Comparison of ENCODE assay signal across 9 cellular contexts in the genomic region with DNA sequence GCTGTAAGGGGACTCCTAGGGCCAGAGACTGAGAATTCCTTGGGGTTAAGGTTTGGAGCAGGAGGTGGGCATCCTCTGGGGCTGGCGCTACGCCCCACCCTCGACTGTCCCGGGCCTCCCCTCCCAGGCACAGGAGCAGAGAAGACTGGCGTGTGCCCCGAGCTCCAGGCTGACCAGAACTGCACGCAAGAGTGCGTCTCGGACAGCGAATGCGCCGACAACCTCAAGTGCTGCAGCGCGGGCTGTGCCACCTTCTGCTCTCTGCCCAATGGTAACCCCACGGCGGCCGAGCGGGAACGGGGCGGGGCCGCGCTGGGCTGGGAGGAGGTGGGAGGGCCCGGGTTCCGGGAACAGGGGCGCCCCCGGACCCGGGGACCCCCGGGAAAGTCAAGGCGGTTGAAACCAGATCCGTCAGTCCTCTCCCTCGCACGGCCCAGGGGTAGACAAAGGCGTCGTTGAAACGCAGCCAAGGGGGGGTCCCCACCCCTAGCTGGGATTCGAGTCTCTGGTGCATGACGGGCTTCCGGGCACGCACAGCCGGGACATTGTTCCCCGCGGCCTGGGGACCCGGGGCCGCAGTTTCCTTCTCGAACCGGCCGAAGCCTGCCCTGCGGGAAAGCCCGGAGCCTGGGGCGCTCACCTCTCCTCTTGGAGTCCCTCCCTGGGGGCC. TPM values are rescaled to one million over a fixed set of nuclear protein-coding genes. Genes with fewer than 3 reads are reported as not detected.
A peak's percentile ranks its signal among the peaks of the same experiment; 100 is the strongest.
DNase-seq lines count a peak whose midpoint lies in the region; ATAC-seq and TF ChIP-seq lines count a peak whose summit lies in the region.
"Had no signal": no experiment of that assay in that cellular context is flagged by ENCODE, and none has a peak within 500 bp of the region (broad histone marks: within the 10 kb centered on the region; RNA-seq: fewer than 3 reads in every experiment).

No MANE protein-coding gene starts in this region.

- no peaks in the 10 kb centered on the region for H3K79me2 ChIP-seq in OCI-LY7 (ENCODE audit: insufficient read depth, low read depth, low read length)

- ATAC-seq in GM21737 (IDR thresholded peaks at IDR 0.05; ENCODE audit: unreplicated experiment), result peak; percentile 71
- peak; percentile 68 for ATAC-seq in lung (ENCODE audit: insufficient read depth, low FRiP score)
- peak; percentile 86 for ATAC-seq in stimulated activated naive CD8-positive, alpha-beta T cell treated with anti-CD3 and anti-CD28 coated beads, Interleukin-15, amount 100 ng/mL, for 72 hours

- H3K27me3 Mint-ChIP-seq in dendritic cell treated with granulocyte-macrophage colony-stimulating factor and Interleukin-4, amounts not matched to agents 40 ng/mL and 50 ng/mL, for 4 days, result peaks cover 46% of the 10 kb centered on the region
- peaks cover 39% of the 10 kb centered on the region for H3K27me3 Mint-ChIP-seq in stimulated activated naive CD8-positive, alpha-beta T cell treated with anti-CD3 and anti-CD28 coated beads, Interleukin-15, amount 100 ng/mL, for 72 hours

- TF ChIP-seq CTCF in lung (IDR thresholded peaks at IDR 0.05; ENCODE audit: control extremely low read depth, extremely low read depth) (no peak), OCI-LY7 (conservative IDR thresholded peaks at IDR 0.05; ENCODE audit: low read length) (no peak)

- no peaks in the 10 kb centered on the region for H4K20me1 ChIP-seq in OCI-LY7 (ENCODE audit: insufficient read depth, low read length)

- no peaks in the 10 kb centered on the region for H3K9me3 Mint-ChIP-seq in dendritic cell treated with granulocyte-macrophage colony-stimulating factor and Interleukin-4, amounts not matched to agents 40 ng/mL and 50 ng/mL, for 4 days
- no peaks in the 10 kb centered on the region for H3K9me3 Mint-ChIP-seq in stimulated activated naive CD8-positive, alpha-beta T cell treated with anti-CD3 and anti-CD28 coated beads, Interleukin-15, amount 100 ng/mL, for 72 hours

- H3K4me1 Mint-ChIP-seq in dendritic cell treated with granulocyte-macrophage colony-stimulating factor and Interleukin-4, amounts not matched to agents 40 ng/mL and 50 ng/mL, for 4 days (ENCODE audit: low read depth), result peaks cover 13% of the 10 kb centered on the region
- peaks cover 10% of the 10 kb centered on the region for H3K4me1 Mint-ChIP-seq in stimulated activated naive CD8-positive, alpha-beta T cell treated with anti-CD3 and anti-CD28 coated beads, Interleukin-15, amount 100 ng/mL, for 72 hours

- BruUV-seq in OCI-LY7 (replicated peaks; lab: Mats Ljungman, UMichigan), result no TSS peak

- H3K4me3 ChIP-seq in lung (peak overlapping the region; percentile 12), OCI-LY7 (ENCODE audit: low read depth, low read length, poor library complexity, severe bottlenecking) (no peak overlapping the region)

- no peak overlapping the region for H3K4me2 ChIP-seq in OCI-LY7 (ENCODE audit: low read length)

- H3K36me3 ChIP-seq in lung (ENCODE audit: control insufficient read depth in 2 of 2, insufficient read depth in 2 of 2, low read length in 2 of 2), result no peaks in the 10 kb centered on the region
- H3K36me3 ChIP-seq in OCI-LY7 (ENCODE audit: insufficient read depth, low read length), result no peaks in the 10 kb centered on the region

- no peaks in the 10 kb centered on the region for H3K9me2 ChIP-seq in OCI-LY7 (ENCODE audit: insufficient read depth, low read length)

- H3K27ac Mint-ChIP-seq in dendritic cell treated with granulocyte-macrophage colony-stimulating factor and Interleukin-4, amounts not matched to agents 40 ng/mL and 50 ng/mL, for 4 days, result no peak overlapping the region
- peak overlapping the region in 1 of 2 donors; percentile 68 for H3K27ac Mint-ChIP-seq in stimulated activated naive CD8-positive, alpha-beta T cell treated with anti-CD3 and anti-CD28 coated beads, Interleukin-15, amount 100 ng/mL, for 72 hours

- POLR2A ChIA-PET in OCI-LY7 (lab: Charles Lee), result interaction anchor here (0.6 kb wide), 1 partner anchor 206 kb away, joined by 3 read pairs; no protein-coding TSS in a partner anchor

- DNase-seq in Daoy (ENCODE audit: low read depth) (peak; percentile 52), NCI-H69 (lab: John Stamatoyannopoulos, UW) (peak; percentile 68), lung (ENCODE audit: low spot score) (peak; percentile 66), NCI-H82 (lab: John Stamatoyannopoulos, UW) (no peak), OCI-LY7 (ENCODE audit: low spot score) (no peak)
- DNase-seq in stimulated activated naive CD8-positive, alpha-beta T cell treated with anti-CD3 and anti-CD28 coated beads, Interleukin-15, amount 100 ng/mL, for 72 hours, result peak; percentile 30 to 58

- H2AFZ ChIP-seq in OCI-LY7 (ENCODE audit: low read length), result no peak overlapping the region

- no peaks in the 10 kb centered on the region for H3K27me3 ChIP-seq in lung (ENCODE audit: control insufficient read depth, insufficient read depth)

- 1% methylated on average over 44 to 50 of the region's 50 CpGs for WGBS in lung, 2 donors

- intact Hi-C loops in dendritic cell treated with granulocyte-macrophage colony-stimulating factor and Interleukin-4, amounts not matched to agents 40 ng/mL and 50 ng/mL, for 4 days (cut with micrococcal nuclease), result no loop called here
- intact Hi-C loops in OCI-LY7 (cut with micrococcal nuclease; ENCODE audit: unreplicated experiment), result no loop called here

- H3K4me1 ChIP-seq in lung (ENCODE audit: control insufficient read depth in 2 of 2, insufficient read depth in 2 of 2, low read length in 2 of 2) (peaks cover 0 to 9% of the 10 kb centered on the region in 2 donors), OCI-LY7 (ENCODE audit: insufficient read depth, low read length, poor library complexity, severe bottlenecking) (no peaks in the 10 kb centered on the region)

- peaks cover 0 to 2% of the 10 kb centered on the region in 2 donors for H3K9me3 ChIP-seq in lung (ENCODE audit: control insufficient read depth in 2 of 2, insufficient read depth in 1 of 2, low read length in 1 of 2)
- H3K9me3 ChIP-seq in OCI-LY7 (ENCODE audit: low read length), result no peaks in the 10 kb centered on the region

- H3K27ac ChIP-seq in lung (ENCODE audit: low read depth in 1 of 2, low read length in 1 of 2), result peak overlapping the region in 1 of 2 donors; percentile 78
- H3K27ac ChIP-seq in OCI-LY7 (ENCODE audit: low read depth, low read length, poor library complexity, severe bottlenecking), result no peak overlapping the region

- CTCF ChIA-PET in OCI-LY7 (lab: Charles Lee; ENCODE audit: unreplicated experiment), result no interaction called here

- H3K36me3 Mint-ChIP-seq in dendritic cell treated with granulocyte-macrophage colony-stimulating factor and Interleukin-4, amounts not matched to agents 40 ng/mL and 50 ng/mL, for 4 days (ENCODE audit: low read depth), result no peaks in the 10 kb centered on the region

- H3K4me3 Mint-ChIP-seq in dendritic cell treated with granulocyte-macrophage colony-stimulating factor and Interleukin-4, amounts not matched to agents 40 ng/mL and 50 ng/mL, for 4 days, result peak overlapping the region; percentile 60
- peak overlapping the region; percentile 76 to 79 for H3K4me3 Mint-ChIP-seq in stimulated activated naive CD8-positive, alpha-beta T cell treated with anti-CD3 and anti-CD28 coated beads, Interleukin-15, amount 100 ng/mL, for 72 hours

RNA-seq across cellular contexts. Expression of a gene that starts 0.8 kb away (rescaled TPM):
- total RNA-seq in Daoy (2014; rRNA removed; shearing (Covaris generic)), result not detected in 2 replicates
- total RNA-seq in lung, result 100 to 1,000 TPM in 1 of 2 donors, 10 to 100 TPM in 1; 62.8 to 499 TPM
- polyA plus RNA-seq in lung, result 1,000 to 10,000 TPM in 1 of 2 donors, 100 to 1,000 TPM in 1; 547 to 1,020 TPM
- total RNA-seq in OCI-LY7 (2014; rRNA removed; shearing (Covaris generic)), result 4.4 TPM in 1 of 2 replicates, not detected in the other
- total RNA-seq in OCI-LY7 (2022), result 0.46 TPM in 1 of 2 replicates, not detected in the other
- total RNA-seq: T-helper 2 cell treated with Interferon-gamma antibody and Interleukin-4, amounts not matched to agents 100 ng/mL and 5 ng/mL, for 36 hours had no signal

RNA-seq across cellular contexts. Expression of a gene that starts 45.0 kb away (rescaled TPM):
- total RNA-seq in Daoy (2014; rRNA removed; shearing (Covaris generic)), result not detected in 2 replicates
- total RNA-seq in lung (not detected), OCI-LY7 (2022) (not detected in 2 replicates)
- polyA plus RNA-seq in lung, result under 1 TPM in 1 of 2 donors, not detected in 1; 0.18 TPM
- total RNA-seq in OCI-LY7 (2014; rRNA removed; shearing (Covaris generic)), result not detected in 2 replicates
- total RNA-seq: T-helper 2 cell treated with Interferon-gamma antibody and Interleukin-4, amounts not matched to agents 100 ng/mL and 5 ng/mL, for 36 hours had no signal

RNA-seq across cellular contexts. Expression of a gene that starts 54.5 kb away (rescaled TPM):
- total RNA-seq in Daoy (2014; rRNA removed; shearing (Covaris generic)), result 51.3 and 58.7 TPM in 2 replicates
- 100 to 1,000 TPM in 1 of 2 donors, 10 to 100 TPM in 1; 33.6 to 107 TPM for total RNA-seq in lung
- polyA plus RNA-seq in lung, result 10 to 100 TPM; 71.6 to 73.0 TPM
- total RNA-seq in OCI-LY7 (2014; rRNA removed; shearing (Covaris generic)), result 75.7 and 104 TPM in 2 replicates
- total RNA-seq in OCI-LY7 (2022), result 79.4 and 89.2 TPM in 2 replicates

Comparison
In these comparisons a context has a peak if more than half of its experiments do, and no peak if none do; other contexts are left out.
1. DNase-seq: peak in Daoy (single experiment), NCI-H69 (single experiment), lung (single experiment) and stimulated activated naive CD8-positive, alpha-beta T cell treated with anti-CD3 and anti-CD28 coated beads, Interleukin-15, amount 100 ng/mL, for 72 hours (2 of 2); none in NCI-H82 (single experiment) and OCI-LY7 (single experiment).
2. RNA of a gene that starts 0.8 kb away (total RNA-seq): 62.8 to 499 TPM in lung; 0.46 to 4.4 TPM in OCI-LY7 and not detected in Daoy; every median in the first group is over 10 times any median in the second.
3. Peak in every context shown above with its lines, with median percentiles within 50 percentile points of each other: ATAC-seq.